In genomic region chr10:125795111-125795510, GRCh38 we compare ENCODE assay signal across 19 cellular contexts. TPM values are rescaled to one million over a fixed set of nuclear protein-coding genes. Genes with fewer than 3 reads are reported as not detected.
DNase-seq lines count a peak whose midpoint lies in the region; ATAC-seq, FAIRE-seq and TF ChIP-seq lines count a peak whose summit lies in the region.
"Had no signal": no experiment of that assay in that cellular context is flagged by ENCODE, and none has a peak within 500 bp of the region (broad histone marks: within the 10 kb centered on the region; RNA-seq: fewer than 3 reads in every experiment).

No MANE protein-coding gene starts in this region.

- FAIRE-seq in RCC 7860 (lab: Jason Lieb, UNC): no peak

- no peaks in the 10 kb centered on the region for H3K36me3 ChIP-seq in MM.1S (replicated peaks; ENCODE audit: insufficient read depth, low read length)
- H3K36me3 ChIP-seq: breast epithelium had no signal

- H3F3A ChIP-seq in MM.1S (ENCODE audit: insufficient read depth, low read length): peaks cover 44% of the 10 kb centered on the region

- H3K27me3 ChIP-seq in MM.1S (replicated peaks; ENCODE audit: insufficient read depth, low read length) (no peaks in the 10 kb centered on the region), dorsolateral prefrontal cortex (no peaks in the 10 kb centered on the region), right cardiac atrium (ENCODE audit: control insufficient read depth, insufficient read depth) (no peaks in the 10 kb centered on the region)
- H3K27me3 ChIP-seq: breast epithelium, Peyer's patch, thyroid gland had no signal

- H3K4me3 ChIP-seq in MM.1S (ENCODE audit: low read length): no peak overlapping the region
- H3K4me3 ChIP-seq in dorsolateral prefrontal cortex: peak overlapping the region in 34 of 59 donors; percentile 0 to 46 (median 22)
- H3K4me3 ChIP-seq in right cardiac atrium (ENCODE audit: low read length): no peak overlapping the region
- peak overlapping the region; percentile 26 for H3K4me3 ChIP-seq in retinal pigment epithelial cell (ENCODE audit: low read length)
- H3K4me3 ChIP-seq: breast epithelium, Peyer's patch, thyroid gland had no signal

- ATAC-seq in right cardiac atrium (peak; percentile 77 to 83), GM18517 (IDR thresholded peaks at IDR 0.05; ENCODE audit: unreplicated experiment) (no peak)

- H3K9ac ChIP-seq in MM.1S (ENCODE audit: low read length): peak overlapping the region; percentile 32; the same call in 1 of the 2 replicates

- H3K9me3 ChIP-seq in MM.1S (replicated peaks; ENCODE audit: insufficient read depth, low read length) (no peaks in the 10 kb centered on the region), right cardiac atrium (ENCODE audit: control insufficient read depth, low read length) (no peaks in the 10 kb centered on the region)
- H3K9me3 ChIP-seq: breast epithelium, Peyer's patch, thyroid gland had no signal

- H3K4me1 ChIP-seq in MM.1S (ENCODE audit: low read length) (peaks cover 65% of the 10 kb centered on the region), right cardiac atrium (ENCODE audit: control insufficient read depth, insufficient read depth, low read length) (no peaks in the 10 kb centered on the region)
- H3K4me1 ChIP-seq: breast epithelium, Peyer's patch, thyroid gland had no signal

- H3K9me2 ChIP-seq in MM.1S (replicated peaks; ENCODE audit: insufficient read depth, low read length): no peaks in the 10 kb centered on the region

- H3K79me2 ChIP-seq in MM.1S (ENCODE audit: low read length): no peaks in the 10 kb centered on the region

- WGBS in right cardiac atrium: 64% methylated on average over 2 of the region's 2 CpGs

- H3K27ac ChIP-seq in MM.1S (ENCODE audit: low read length) (peak overlapping the region; percentile 97), dorsolateral prefrontal cortex (peak overlapping the region; percentile 2 to 96 (median 85)), right cardiac atrium (ENCODE audit: low read length) (no peak overlapping the region)
- H3K27ac ChIP-seq: breast epithelium, Peyer's patch, thyroid gland had no signal

- intact Hi-C loops in dorsolateral prefrontal cortex (cut with DNase I): loop anchor here in 1 of 2 donors (2.0 kb wide), 1 partner anchor 28 kb away; the partner anchor contains the start of genes BCCIP and UROS
- intact Hi-C loops in right cardiac atrium (cut with DNase I): no loop called here

- TF ChIP-seq CTCF in MM.1S (IDR thresholded peaks at IDR 0.05; ENCODE audit: low read length) (no peak), dorsolateral prefrontal cortex (IDR thresholded peaks at IDR 0.05 in 54 of 56, conservative IDR thresholded peaks at IDR 0.05 in 2 of 56; ENCODE audit: low read depth in 1 of 56, partially characterized antibody in 56 of 56) (no peak), retinal pigment epithelial cell (conservative IDR thresholded peaks at IDR 0.05; ENCODE audit: low read depth, low read length) (no peak)

- no peak overlapping the region for H2AFZ ChIP-seq in MM.1S (ENCODE audit: low read length)

- DNase-seq in MM.1S (no peak), dorsolateral prefrontal cortex (peak; percentile 11 to 96 (median 89)), right cardiac atrium (peak; percentile 39 to 70 (median 68)), retinal pigment epithelial cell (ENCODE audit: low read depth) (peak; percentile 85), ecto neural progenitor cell (ENCODE audit: low spot score) (no peak), NCI-H1105 treated with DMSO at 0.1 percent for 48 hours (lab: John Stamatoyannopoulos, UW) (no peak), RCC 7860 (ENCODE audit: low spot score) (no peak)
- DNase-seq: activated CD4-positive, CD25-positive, alpha-beta regulatory T cell treated with anti-CD3 and anti-CD28 coated beads, Interleukin-2, amount 50 U/mL, for 72 hours; activated naive CD8-positive, alpha-beta T cell treated with anti-CD3 and anti-CD28 coated beads, Interleukin-2, amount 10 ng/mL, durations not matched to agents 7 days and 5 days; CD8-positive, alpha-beta memory T cell; DMS79 treated with DMSO at 0.1 percent for 48 hours; mesendoderm; NCI-H1694 treated with DMSO at 0.1 percent for 48 hours; NCI-H2227 treated with DMSO at 0.1 percent for 48 hours; stimulated activated CD4-positive, alpha-beta T cell treated with anti-CD3 and anti-CD28 coated beads, Interleukin-12 subunit alpha, Interleukin-12 subunit beta, amount 100 ng/mL, for 4 hours; thyroid gland had no signal

- no peaks in the 10 kb centered on the region for H4K20me1 ChIP-seq in MM.1S (ENCODE audit: insufficient read depth, low read length)

- peak overlapping the region; percentile 77 for H3K4me2 ChIP-seq in MM.1S (ENCODE audit: low read depth, low read length)

RNA-seq across cellular contexts. Expression of gene MMP21, which starts 19.5 kb away (rescaled TPM):
- 1 to 10 TPM in 1 of 120 experiments, under 1 TPM in 61, not detected in 58; 0.17 to 1.1 (median 0.39) TPM for total RNA-seq in dorsolateral prefrontal cortex
- 1 to 10 TPM in 2 of 4 donors, under 1 TPM in 2; 0.47 to 1.4 (median 1.0) TPM for total RNA-seq in right cardiac atrium
- polyA plus RNA-seq in right cardiac atrium: 0.20 TPM
- polyA plus RNA-seq: CD8-positive, alpha-beta memory T cell had no signal

RNA-seq across cellular contexts. Expression of gene UROS, which starts 27.9 kb away (rescaled TPM):
- total RNA-seq in dorsolateral prefrontal cortex: 100 to 1,000 TPM in 17 of 120 experiments, 10 to 100 TPM in 103; 47.8 to 122 (median 86.3) TPM
- total RNA-seq in right cardiac atrium: 10 to 100 TPM; 57.6 to 81.7 (median 68.5) TPM
- 86.1 TPM for polyA plus RNA-seq in right cardiac atrium

RNA-seq across cellular contexts. Expression of gene BCCIP, which starts 28.2 kb away (rescaled TPM):
- total RNA-seq in dorsolateral prefrontal cortex (10 to 100 TPM; 23.8 to 46.6 (median 33.8) TPM), right cardiac atrium (10 to 100 TPM; 44.5 to 52.4 (median 48.0) TPM)
- polyA plus RNA-seq in right cardiac atrium: 61.2 TPM

Comparison
In these comparisons a context has a peak if more than half of its experiments do, and no peak if none do; other contexts are left out.
1. DNase-seq: peak in dorsolateral prefrontal cortex (10 of 10), right cardiac atrium (3 of 3) and retinal pigment epithelial cell (single experiment); none in MM.1S (single experiment), ecto neural progenitor cell (single experiment), NCI-H1105 treated with DMSO at 0.1 percent for 48 hours (single experiment) and RCC 7860 (single experiment).
2. H3K4me3 ChIP-seq: peak in dorsolateral prefrontal cortex (34 of 59) and retinal pigment epithelial cell (single experiment); none in MM.1S (single experiment) and right cardiac atrium (single experiment).